30 cellular contexts compared by ENCODE assay signal in genomic region chr13:75813323-75813722, GRCh38.
A peak's percentile ranks its signal among the peaks of the same experiment; 100 is the strongest.
DNase-seq lines count a peak whose midpoint lies in the region; ATAC-seq and TF ChIP-seq lines count a peak whose summit lies in the region.
"Had no signal": no experiment of that assay in that cellular context is flagged by ENCODE, and none has a peak within 500 bp of the region (broad histone marks: within the 10 kb centered on the region; RNA-seq: fewer than 3 reads in every experiment).

No MANE protein-coding gene starts in this region.

- H3K23ac ChIP-seq in IMR-90 (ENCODE audit: low read depth, low read length), result no peak overlapping the region

- CTCF ChIA-PET in IMR-90 (lab: Yijun Ruan, JAX), result no interaction called here
- CTCF ChIA-PET in RWPE1 (lab: Yijun Ruan, JAX), result no interaction called here

- TF ChIP-seq POLR2A in IMR-90 (IDR thresholded peaks at IDR 0.05; ENCODE audit: low read depth, low read length), result no peak

- intact Hi-C loops in IMR-90 (cut with micrococcal nuclease), result loop anchor here (5.0 kb wide), 1 partner anchor 116 kb away; no protein-coding TSS in a partner anchor

- 0 out of 2 replicates have a peak overlapping the region, but pooled peaks have one; percentile 11 for H3K14ac ChIP-seq in IMR-90 (replicated peaks; ENCODE audit: low read depth, low read length)

- H3K4me1 ChIP-seq in IMR-90 (ENCODE audit: control insufficient read depth, insufficient read depth, low read length), result peaks cover 12% of the 10 kb centered on the region
- peaks cover 24% of the 10 kb centered on the region for H3K4me1 ChIP-seq in cardiac muscle cell (ENCODE audit: low read depth)
- peaks cover 12 to 59% of the 10 kb centered on the region in 2 donors for H3K4me1 ChIP-seq in thoracic aorta (ENCODE audit: control insufficient read depth in 1 of 2, low read depth in 2 of 2)
- H3K4me1 ChIP-seq: right lobe of liver had no signal

- H3K27me3 ChIP-seq in IMR-90 (ENCODE audit: control insufficient read depth, insufficient read depth, low read length), result no peaks in the 10 kb centered on the region
- no peaks in the 10 kb centered on the region for H3K27me3 ChIP-seq in cardiac muscle cell
- H3K27me3 ChIP-seq in thoracic aorta (replicated peaks; ENCODE audit: insufficient read depth), result no peaks in the 10 kb centered on the region
- H3K27me3 ChIP-seq: gastroesophageal sphincter, MG63, right lobe of liver had no signal

- H4K8ac ChIP-seq in IMR-90 (ENCODE audit: low read depth in 2 of 2, low read length in 2 of 2), result peak overlapping the region in 1 of 2 experiments; percentile 70; a peak in 1 of 4 replicates

- POLR2A ChIA-PET in IMR-90 (lab: Charles Lee; ENCODE audit: unreplicated experiment) (no interaction called here), RWPE1 (lab: Yijun Ruan, JAX; ENCODE audit: low non-redundant PET) (no interaction called here)

- no peak overlapping the region for H2AFZ ChIP-seq in IMR-90 (replicated peaks; ENCODE audit: low read length, poor library complexity)
- H2AFZ ChIP-seq: parathyroid adenoma had no signal

- peaks cover 25% of the 10 kb centered on the region for H3K4me1 Mint-ChIP-seq in mesothelial cell of epicardium
- no peaks in the 10 kb centered on the region for H3K4me1 Mint-ChIP-seq in immature natural killer cell
- H3K4me1 Mint-ChIP-seq: B cell; natural killer cell; stimulated activated memory B cell treated with anti-CD40 and anti-IgM and Interleukin-4, amounts not matched to agents 10 μg/mL and 1 μg/mL and 100 μg/mL, for 72 hours had no signal

- no peak for DNase-seq in IMR-90
- DNase-seq in cardiac muscle cell (ENCODE audit: low read depth in 1 of 2, low spot score in 1 of 2), result no peak
- DNase-seq in mesothelial cell of epicardium (ENCODE audit: low spot score in 2 of 2, unreplicated experiment in 2 of 2), result no peak
- no peak for DNase-seq in thoracic aorta (ENCODE audit: low spot score)
- no peak for DNase-seq in RWPE1 (ENCODE audit: low spot score)
- DNase-seq in GM03348 (ENCODE audit: low spot score), result no peak
- no peak for DNase-seq in immature natural killer cell
- DNase-seq: activated CD4-positive, alpha-beta T cell treated with anti-CD3 and anti-CD28 coated beads for 1 hour; activated CD8-positive, alpha-beta T cell treated with anti-CD3 and anti-CD28 coated beads, Interleukin-2, amount 10 ng/mL, durations not matched to agents 7 days and 5 days; activated effector memory CD4-positive, alpha-beta T cell treated with Interleukin-2 at 50 U/mL for 16 hours; anterior cingulate cortex; central memory CD4-positive, alpha-beta T cell; DMS53; GDM1; KG1; MG63; natural killer cell; NCI-H1417 treated with DMSO at 0.1 percent for 48 hours; right lobe of liver; RPMI8226; stimulated activated CD4-positive, alpha-beta T cell treated with anti-CD3 and anti-CD28 coated beads, Interleukin-4, amount 100 ng/mL, for 4 hours; T-helper 2 cell had no signal

- H3K36me3 ChIP-seq in IMR-90 (ENCODE audit: control insufficient read depth, insufficient read depth, low read length) (peaks cover 5% of the 10 kb centered on the region), cardiac muscle cell (peaks cover 9% of the 10 kb centered on the region), thoracic aorta (peaks cover 3% of the 10 kb centered on the region)

- no peak overlapping the region for H2BK120ac ChIP-seq in IMR-90 (ENCODE audit: low read depth, low read length)

- no peak overlapping the region for H3K56ac ChIP-seq in IMR-90 (ENCODE audit: extremely low read depth, insufficient read depth, low read length)

- peak overlapping the region; percentile 67 for H4K5ac ChIP-seq in IMR-90 (ENCODE audit: low read depth, low read length)

- BruUV-seq in IMR-90 (replicated peaks; lab: Mats Ljungman, UMichigan), result no TSS peak

- H3K4me3 Mint-ChIP-seq in mesothelial cell of epicardium (no peak overlapping the region), immature natural killer cell (no peak overlapping the region)
- H3K4me3 Mint-ChIP-seq: activated CD8-positive, alpha-beta T cell treated with anti-CD3 and anti-CD28 coated beads, Interleukin-2, amount 10 ng/mL, durations not matched to agents 7 days and 5 days; activated naive CD8-positive, alpha-beta T cell; B cell; natural killer cell; stimulated activated memory B cell treated with anti-CD40 and anti-IgM and Interleukin-4, amounts not matched to agents 10 μg/mL and 1 μg/mL and 100 μg/mL, for 72 hours had no signal

- H3K4me2 ChIP-seq in IMR-90 (ENCODE audit: low read depth, low read length), result no peak overlapping the region

- no peak overlapping the region for H3K27ac ChIP-seq in IMR-90 (ENCODE audit: insufficient read depth, low read length)
- peak overlapping the region; percentile 3 for H3K27ac ChIP-seq in cardiac muscle cell
- H3K27ac ChIP-seq in thoracic aorta, result peak overlapping the region; percentile 57 to 61
- no peak overlapping the region for H3K27ac ChIP-seq in RWPE1
- H3K27ac ChIP-seq: gastroesophageal sphincter, parathyroid adenoma, right lobe of liver, SK-N-MC had no signal

- H3K4me3 ChIP-seq in IMR-90 (ENCODE audit: insufficient read depth, low read depth, low read length), result no peak overlapping the region
- H3K4me3 ChIP-seq in cardiac muscle cell, result no peak overlapping the region
- no peak overlapping the region for H3K4me3 ChIP-seq in thoracic aorta
- H3K4me3 ChIP-seq: gastroesophageal sphincter, MG63, right lobe of liver, SK-N-MC had no signal

- no peak for TF ChIP-seq CTCF in IMR-90 (conservative IDR thresholded peaks at IDR 0.05; ENCODE audit: low read depth, low read length)
- no peak for TF ChIP-seq CTCF in cardiac muscle cell (IDR thresholded peaks at IDR 0.05; ENCODE audit: low read depth, low read length)
- no peak for TF ChIP-seq CTCF in mesothelial cell of epicardium (IDR thresholded peaks at IDR 0.05; ENCODE audit: unreplicated experiment)
- TF ChIP-seq CTCF in thoracic aorta (IDR thresholded peaks at IDR 0.05), result no peak
- TF ChIP-seq CTCF in RWPE1 (conservative IDR thresholded peaks at IDR 0.05; ENCODE audit: low read depth), result no peak

- peak overlapping the region; percentile 27 for H3K4ac ChIP-seq in IMR-90 (ENCODE audit: low read depth, low read length)

- peak overlapping the region; percentile 40; the same call in 1 of the 2 replicates for H2AK5ac ChIP-seq in IMR-90 (ENCODE audit: low read depth, low read length)

- H3K27me3 Mint-ChIP-seq in mesothelial cell of epicardium (ENCODE audit: low read depth), result no peaks in the 10 kb centered on the region
- no peaks in the 10 kb centered on the region for H3K27me3 Mint-ChIP-seq in immature natural killer cell (ENCODE audit: low read depth in 3 of 3)
- H3K27me3 Mint-ChIP-seq: activated naive CD8-positive, alpha-beta T cell; B cell; stimulated activated memory B cell treated with anti-CD40 and anti-IgM and Interleukin-4, amounts not matched to agents 10 μg/mL and 1 μg/mL and 100 μg/mL, for 72 hours had no signal

- 0 out of 2 replicates have a peak overlapping the region, but pooled peaks have one; percentile 8 for H4K91ac ChIP-seq in IMR-90 (ENCODE audit: insufficient read depth, low read depth, low read length)

- H2BK5ac ChIP-seq in IMR-90 (ENCODE audit: low read depth, low read length, poor library complexity, severe bottlenecking), result peak overlapping the region; percentile 64

- no peak overlapping the region for H3K9ac ChIP-seq in IMR-90 (ENCODE audit: low read depth, low read length)
- H3K9ac ChIP-seq: parathyroid adenoma had no signal

- in situ Hi-C loops in IMR-90 (cut with MboI; ENCODE audit: low sequenced_read_pairs), result loop anchor here (25.0 kb wide), 1 partner anchor 251 kb away; no protein-coding TSS in a partner anchor

- H3K9me3 Mint-ChIP-seq in mesothelial cell of epicardium (no peaks in the 10 kb centered on the region), immature natural killer cell (no peaks in the 10 kb centered on the region)
- H3K9me3 Mint-ChIP-seq: natural killer cell; stimulated activated memory B cell treated with anti-CD40 and anti-IgM and Interleukin-4, amounts not matched to agents 10 μg/mL and 1 μg/mL and 100 μg/mL, for 72 hours had no signal

- no peaks in the 10 kb centered on the region for H3K9me3 ChIP-seq in IMR-90 (ENCODE audit: control insufficient read depth, insufficient read depth, low read length)
- no peaks in the 10 kb centered on the region for H3K9me3 ChIP-seq in cardiac muscle cell (ENCODE audit: low read depth)
- H3K9me3 ChIP-seq in thoracic aorta, result no peaks in the 10 kb centered on the region
- H3K9me3 ChIP-seq: gastroesophageal sphincter, MG63, right lobe of liver had no signal

- dilution Hi-C loops in IMR-90 (cut with HindIII; ENCODE audit: low sequenced_read_pairs, unreplicated experiment), result no loop called here

- H2AK9ac ChIP-seq in IMR-90 (replicated peaks; ENCODE audit: low read depth, low read length, poor library complexity), result no peak overlapping the region

- H2BK20ac ChIP-seq in IMR-90 (ENCODE audit: low read depth, low read length), result no peak overlapping the region

- peaks cover 36 to 74% of the 10 kb centered on the region in 2 experiments for H3K79me1 ChIP-seq in IMR-90 (ENCODE audit: low read depth in 1 of 2, low read length in 2 of 2)

- TF ChIP-seq RAD21 in IMR-90 (IDR thresholded peaks at IDR 0.05; ENCODE audit: low read length), result no peak

- peaks cover 18% of the 10 kb centered on the region for H3K9me1 ChIP-seq in IMR-90 (ENCODE audit: insufficient read depth, low read length)

- H3K27ac Mint-ChIP-seq in mesothelial cell of epicardium (peak overlapping the region; percentile 72), immature natural killer cell (no peak overlapping the region)
- H3K27ac Mint-ChIP-seq: activated CD8-positive, alpha-beta T cell treated with anti-CD3 and anti-CD28 coated beads, Interleukin-2, amount 10 ng/mL, durations not matched to agents 7 days and 5 days; activated naive CD8-positive, alpha-beta T cell; B cell; natural killer cell; stimulated activated memory B cell treated with anti-CD40 and anti-IgM and Interleukin-4, amounts not matched to agents 10 μg/mL and 1 μg/mL and 100 μg/mL, for 72 hours had no signal

- H3K36me3 Mint-ChIP-seq in mesothelial cell of epicardium (no peaks in the 10 kb centered on the region), immature natural killer cell (no peaks in the 10 kb centered on the region)
- H3K36me3 Mint-ChIP-seq: natural killer cell; stimulated activated memory B cell treated with anti-CD40 and anti-IgM and Interleukin-4, amounts not matched to agents 10 μg/mL and 1 μg/mL and 100 μg/mL, for 72 hours had no signal

- H2BK15ac ChIP-seq in IMR-90 (ENCODE audit: low read depth, low read length), result no peak overlapping the region

- H3K18ac ChIP-seq in IMR-90 (ENCODE audit: low read depth, low read length), result peak overlapping the region; percentile 42

- ATAC-seq in IMR-90 (ENCODE audit: low read depth), result no peak
- no peak for ATAC-seq in thoracic aorta (ENCODE audit: insufficient number of reproducible peaks, low FRiP score, low read depth)
- no peak for ATAC-seq in GM21737 (IDR thresholded peaks at IDR 0.05; ENCODE audit: unreplicated experiment)
- ATAC-seq: activated CD8-positive, alpha-beta T cell treated with anti-CD3 and anti-CD28 coated beads, Interleukin-2, amount 10 ng/mL, durations not matched to agents 7 days and 5 days; gastroesophageal sphincter; HCT116; natural killer cell; stimulated activated memory B cell treated with anti-CD40 and anti-IgM and Interleukin-4, amounts not matched to agents 10 μg/mL and 1 μg/mL and 100 μg/mL, for 72 hours had no signal

- WGBS in IMR-90 (ENCODE audit: extremely low coverage in 2 of 2, insufficient read length in 1 of 2), 2 experiments, result no CpG with 5 or more reads among the region's 3 CpGs

- H4K20me1 ChIP-seq in IMR-90 (ENCODE audit: insufficient read depth, low read length), result peaks cover 40% of the 10 kb centered on the region; the same call in 1 of the 2 replicates

Comparison
In these comparisons a context has a peak if more than half of its experiments do, and no peak if none do; other contexts are left out.
1. H3K27ac ChIP-seq: peak in cardiac muscle cell (single experiment) and thoracic aorta (2 of 2); none in IMR-90 (single experiment) and RWPE1 (single experiment).